18 cellular contexts compared by ENCODE assay signal in genomic region chr14:97319691-97320090, GRCh38.
DNase-seq lines count a peak whose midpoint lies in the region; ATAC-seq, FAIRE-seq and TF ChIP-seq lines count a peak whose summit lies in the region.
"Had no signal": no experiment of that assay in that cellular context is flagged by ENCODE, and none has a peak within 500 bp of the region (broad histone marks: within the 10 kb centered on the region; RNA-seq: fewer than 3 reads in every experiment).

No MANE protein-coding gene starts in this region.

- H3K9me3 ChIP-seq in adrenal gland (replicated peaks in 1 of 3) (no peaks in the 10 kb centered on the region), right lobe of liver (no peaks in the 10 kb centered on the region)

- H3K27me3 ChIP-seq in adrenal gland (no peaks in the 10 kb centered on the region), right lobe of liver (no peaks in the 10 kb centered on the region)

- intact Hi-C loops in adrenal gland (cut with DNase I) (no loop called here), right lobe of liver (cut with DNase I) (no loop called here), head of caudate nucleus (cut with DNase I) (no loop called here)

- FAIRE-seq in RCC 7860 (lab: Jason Lieb, UNC): no peak
- FAIRE-seq: D721Med had no signal

- H3K4me1 ChIP-seq in adrenal gland (replicated peaks in 1 of 2) (no peaks in the 10 kb centered on the region), right lobe of liver (no peaks in the 10 kb centered on the region)

- in situ Hi-C loops in ACHN (cut with HindIII; ENCODE audit: low pct_ligation_motif_present, low pct_unique_long_range_greater_than_20kb, low sequenced_read_pairs): no loop called here
- in situ Hi-C loops in G401 (cut with HindIII; ENCODE audit: low sequenced_read_pairs): no loop called here

- DNase-seq in ACHN (peak; percentile 21), G401 (ENCODE audit: low spot score) (peak; percentile 2), RCC 7860 (ENCODE audit: low spot score) (peak; percentile 6), adrenal gland (peak; percentile 19 to 76 (median 54)), right lobe of liver (no peak), T-helper 1 cell (no peak), head of caudate nucleus (no peak), NCI-H69 (lab: John Stamatoyannopoulos, UW) (no peak)
- DNase-seq: C1 segment of cervical spinal cord; CD4-positive, alpha-beta T cell; DMS153; DMS79 treated with DMSO at 0.1 percent for 48 hours; GF-D8; HCEC 1CT; HFFc6; IMR-90 had no signal

- no peak for ATAC-seq in right lobe of liver

- TF ChIP-seq CTCF in adrenal gland (IDR thresholded peaks at IDR 0.05): no peak
- TF ChIP-seq CTCF in right lobe of liver (IDR thresholded peaks at IDR 0.05): no peak

- 38 to 58% (median 50%) methylated on average over 3 of the region's 3 CpGs for WGBS in adrenal gland, 4 donors
- WGBS in right lobe of liver (ENCODE audit: insufficient coverage, low coverage, low lambda C conversion rate, missing lambda C conversion rate): 62% methylated on average over 3 of the region's 3 CpGs

- TF ChIP-seq POLR2A in adrenal gland (IDR thresholded peaks at IDR 0.05) (no peak), right lobe of liver (IDR thresholded peaks at IDR 0.05) (no peak)

- no peaks in the 10 kb centered on the region for H3K36me3 ChIP-seq in adrenal gland (replicated peaks in 1 of 2)
- no peaks in the 10 kb centered on the region for H3K36me3 ChIP-seq in right lobe of liver

- H3K27ac ChIP-seq in adrenal gland (no peak overlapping the region), right lobe of liver (no peak overlapping the region)
- H3K27ac ChIP-seq: HL-60 had no signal

- no peak overlapping the region for H3K4me3 ChIP-seq in adrenal gland
- no peak overlapping the region for H3K4me3 ChIP-seq in right lobe of liver

Comparison
In these comparisons a context has a peak if more than half of its experiments do, and no peak if none do; other contexts are left out.
1. DNase-seq: peak in ACHN (single experiment), G401 (single experiment), RCC 7860 (single experiment) and adrenal gland (7 of 7); none in right lobe of liver (0 of 3), T-helper 1 cell (0 of 5), head of caudate nucleus (0 of 42) and NCI-H69 (single experiment).